ENCODE assay signal across 8 cellular contexts in genomic region chr2:232927793-232928563, GRCh38. TPM values are rescaled to one million over a fixed set of nuclear protein-coding genes. Genes with fewer than 3 reads are reported as not detected.
DNase-seq lines count a peak whose midpoint lies in the region; ATAC-seq and TF ChIP-seq lines count a peak whose summit lies in the region.

No MANE protein-coding gene starts in this region.

- no peaks in the 10 kb centered on the region for H3K36me3 Mint-ChIP-seq in T-cell

- peaks cover 0 to 6% (median 3%) of the 10 kb centered on the region in 8 donors for H3K9me3 ChIP-seq in spleen

- H3K4me3 Mint-ChIP-seq in T-cell, result peak overlapping the region in 1 of 3 donors; percentile 68

- no peak overlapping the region for H3K27ac ChIP-seq in spleen

- WGBS in spleen, 5 donors, result 1 to 3% (median 2%) methylated on average over 29 to 115 of the region's 115 CpGs; no CpG with 5 or more reads in 1 of the 5 donors

- H3K27ac Mint-ChIP-seq in T-cell, result no peak overlapping the region

- H3K4me3 ChIP-seq in iPS-11a (ENCODE audit: low read depth, low read length) (peak overlapping the region; percentile 34), spleen (peak overlapping the region; percentile 12 to 68 (median 38))

- TF ChIP-seq POLR2A in spleen (IDR thresholded peaks at IDR 0.05), result no peak

- H3K27me3 ChIP-seq in spleen (replicated peaks in 1 of 7), result peaks cover 0 to 90% (median 39%) of the 10 kb centered on the region in 7 donors

- DNase-seq in NCI-H2081 (lab: John Stamatoyannopoulos, UW) (peak; percentile 34 to 39), NCI-H2081 treated with DMSO at 0.1 percent for 48 hours (lab: John Stamatoyannopoulos, UW) (no peak), T-cell (peak in 2 of 34 experiments; percentile 8 to 17), spleen (no peak), hippocampal formation (lab: John Stamatoyannopoulos, UW) (no peak)

- intact Hi-C loops in spleen (cut with DNase I; ENCODE audit: low total_unique reads), result no loop called here

- ATAC-seq in T-cell (replicated peaks in 1 of 4) (peak in 3 of 4 experiments; percentile 34 to 54 (median 48)), HG03097 (IDR thresholded peaks at IDR 0.05; ENCODE audit: low FRiP score, unreplicated experiment) (no peak), GM21515 (IDR thresholded peaks at IDR 0.05; ENCODE audit: unreplicated experiment) (no peak)

- peaks cover 40 to 61% of the 10 kb centered on the region in 2 donors for H3K27me3 Mint-ChIP-seq in T-cell

- CTCF ChIA-PET in T-cell (lab: Charles Lee), result no interaction called here

- no peaks in the 10 kb centered on the region for H3K36me3 ChIP-seq in spleen

- no peak for TF ChIP-seq CTCF in spleen (IDR thresholded peaks at IDR 0.05 in 8 of 11, conservative IDR thresholded peaks at IDR 0.05 in 3 of 11)

- H3K4me1 ChIP-seq in spleen, result peaks cover 11 to 32% (median 22%) of the 10 kb centered on the region in 6 donors

- no peaks in the 10 kb centered on the region for H3K9me3 Mint-ChIP-seq in T-cell

- POLR2A ChIA-PET in T-cell (lab: Charles Lee), result no interaction called here

- peaks cover 12 to 19% (median 16%) of the 10 kb centered on the region in 3 donors for H3K4me1 Mint-ChIP-seq in T-cell

RNA-seq across cellular contexts. Expression of gene SNORC, which starts 57.9 kb away (rescaled TPM):
- total RNA-seq in T-cell, result 1 to 10 TPM in 4 of 5 donors, under 1 TPM in 1; 0.96 to 4.1 (median 3.2) TPM
- 1 to 10 TPM in 5 of 7 donors, under 1 TPM in 2; 0.68 to 2.9 (median 1.2) TPM for total RNA-seq in spleen
- 1 to 10 TPM in 2 of 3 donors, under 1 TPM in 1; 0.94 to 5.1 (median 1.7) TPM for polyA plus RNA-seq in spleen

Comparison
In these comparisons a context has a peak if more than half of its experiments do, and no peak if none do; other contexts are left out.
1. DNase-seq: peak in NCI-H2081 (2 of 2); none in NCI-H2081 treated with DMSO at 0.1 percent for 48 hours (single experiment), spleen (single experiment) and hippocampal formation (0 of 2).
2. ATAC-seq: peak in T-cell (3 of 4); none in HG03097 (single experiment) and GM21515 (single experiment).